16 cellular contexts compared by ENCODE assay signal in genomic region chr5:109829331-109829730, GRCh38.
DNase-seq lines count a peak whose midpoint lies in the region; ATAC-seq, FAIRE-seq and TF ChIP-seq lines count a peak whose summit lies in the region.
"Had no signal": no experiment of that assay in that cellular context is flagged by ENCODE, and none has a peak within 500 bp of the region (broad histone marks: within the 10 kb centered on the region; RNA-seq: fewer than 3 reads in every experiment).

No MANE protein-coding gene starts in this region.

- TF ChIP-seq CTCF in bronchial epithelial cell (IDR thresholded peaks at IDR 0.05; ENCODE audit: insufficient read depth, low read length, severe bottlenecking) (no peak), osteoblast (IDR thresholded peaks at IDR 0.05; ENCODE audit: extremely low read depth, low read depth, low read length) (no peak)

- no peaks in the 10 kb centered on the region for H3K79me1 ChIP-seq in mesendoderm (ENCODE audit: low read length)

- H2BK120ac ChIP-seq in mesendoderm (ENCODE audit: low read depth, low read length), result no peak overlapping the region

- H3K4me3 ChIP-seq in bronchial epithelial cell (ENCODE audit: low read depth, low read length), result no peak overlapping the region
- H3K4me3 ChIP-seq in mesendoderm (ENCODE audit: low read length), result no peak overlapping the region
- no peak overlapping the region for H3K4me3 ChIP-seq in osteoblast (ENCODE audit: insufficient read depth, low read length)

- no peaks in the 10 kb centered on the region for H3K79me2 ChIP-seq in mesendoderm (ENCODE audit: control insufficient read depth, insufficient read depth, low read length)
- H3K79me2 ChIP-seq in osteoblast (ENCODE audit: insufficient read depth, low read length), result no peaks in the 10 kb centered on the region

- H3K9me3 ChIP-seq in T-helper 17 cell (ENCODE audit: control insufficient read depth, low read length, poor library complexity, severe bottlenecking) (no peaks in the 10 kb centered on the region), osteoblast (ENCODE audit: low read depth, low read length) (no peaks in the 10 kb centered on the region)
- H3K9me3 ChIP-seq: Caco-2 had no signal

- H3K36me3 ChIP-seq in bronchial epithelial cell (ENCODE audit: control insufficient read depth, insufficient read depth, low read length), result no peaks in the 10 kb centered on the region
- peaks cover 2% of the 10 kb centered on the region for H3K36me3 ChIP-seq in mesendoderm (ENCODE audit: control insufficient read depth, insufficient read depth, low read length)
- H3K36me3 ChIP-seq in osteoblast (ENCODE audit: insufficient read depth, low read length), result no peaks in the 10 kb centered on the region

- peak overlapping the region; percentile 39 for H4K8ac ChIP-seq in mesendoderm (ENCODE audit: low read depth, low read length)

- H3K4me1 ChIP-seq in mesendoderm (ENCODE audit: control insufficient read depth, low read depth, low read length) (no peaks in the 10 kb centered on the region), osteoblast (ENCODE audit: insufficient read depth, low read length) (peaks cover 16% of the 10 kb centered on the region)

- H3K4me3 Mint-ChIP-seq in T-helper 17 cell, result no peak overlapping the region
- H3K4me3 Mint-ChIP-seq: CD14-positive monocyte; CD8-positive, alpha-beta T cell; HFFc6 had no signal

- ATAC-seq in T-helper 17 cell, result no peak
- ATAC-seq: CD8-positive, alpha-beta T cell; HepG2 had no signal

- peaks cover 7% of the 10 kb centered on the region for H3K36me3 Mint-ChIP-seq in T-helper 17 cell (ENCODE audit: low read depth)

- H3K4me2 ChIP-seq in mesendoderm (ENCODE audit: low read length) (no peak overlapping the region), osteoblast (ENCODE audit: insufficient read depth, low read length) (no peak overlapping the region)

- H3K27me3 Mint-ChIP-seq in T-helper 17 cell, result no peaks in the 10 kb centered on the region

- no peak overlapping the region for H2AK5ac ChIP-seq in mesendoderm (ENCODE audit: low read length)

- H2AFZ ChIP-seq in osteoblast (ENCODE audit: low read length), result no peak overlapping the region

- H3K27ac Mint-ChIP-seq in T-helper 17 cell, result peak overlapping the region; percentile 54
- H3K27ac Mint-ChIP-seq: CD14-positive monocyte; CD8-positive, alpha-beta T cell; HFFc6 had no signal

- H3K27me3 ChIP-seq in bronchial epithelial cell (ENCODE audit: control insufficient read depth, insufficient read depth, low read length) (no peaks in the 10 kb centered on the region), mesendoderm (ENCODE audit: insufficient read depth, low read length, poor library complexity) (no peaks in the 10 kb centered on the region), osteoblast (ENCODE audit: insufficient read depth, low read length) (no peaks in the 10 kb centered on the region)

- DNase-seq in T-helper 17 cell (no peak), bronchial epithelial cell (ENCODE audit: low read depth) (no peak), mesendoderm (no peak), smooth muscle cell of the brain vasculature (ENCODE audit: low read depth, low spot score) (peak; percentile 31), NCI-H526 (lab: John Stamatoyannopoulos, UW) (no peak), osteoblast (ENCODE audit: insufficient read length, low spot score, missing footprints) (no peak), A172 (ENCODE audit: low spot score) (no peak), KG1 (lab: John Stamatoyannopoulos, UW) (no peak)
- DNase-seq: Caco-2; CD8-positive, alpha-beta T cell; GF-D8; HCEC 1CT; HFFc6 had no signal

- H2BK15ac ChIP-seq in mesendoderm (replicated peaks; ENCODE audit: low read depth), result no peak overlapping the region

- H2BK5ac ChIP-seq in mesendoderm (ENCODE audit: low read length), result no peak overlapping the region

- no peak overlapping the region for H3K4ac ChIP-seq in mesendoderm (ENCODE audit: low read depth, low read length)

- no peak overlapping the region for H3K18ac ChIP-seq in mesendoderm (ENCODE audit: low read length)

- H3K23ac ChIP-seq in mesendoderm (ENCODE audit: low read length), result no peak overlapping the region

- no peak overlapping the region for H3K27ac ChIP-seq in mesendoderm (ENCODE audit: low read depth, low read length)
- H3K27ac ChIP-seq in osteoblast (ENCODE audit: low read depth, low read length), result no peak overlapping the region

- H3K56ac ChIP-seq in mesendoderm (ENCODE audit: low read length), result no peak overlapping the region

- peak; percentile 23 for FAIRE-seq in bronchial epithelial cell (lab: Jason Lieb, UNC)
- FAIRE-seq: HepG2, HTR-8/SVneo had no signal

- H4K20me1 ChIP-seq in osteoblast (ENCODE audit: insufficient read depth, low read length), result no peaks in the 10 kb centered on the region

- peaks cover 2% of the 10 kb centered on the region for H3K4me1 Mint-ChIP-seq in T-helper 17 cell
- H3K4me1 Mint-ChIP-seq: CD14-positive monocyte had no signal

- H4K5ac ChIP-seq in mesendoderm (ENCODE audit: low read length), result no peak overlapping the region

- no peak overlapping the region for H3K9ac ChIP-seq in mesendoderm (ENCODE audit: low read length)
